17 cellular contexts compared by ENCODE assay signal in the genomic region with DNA sequence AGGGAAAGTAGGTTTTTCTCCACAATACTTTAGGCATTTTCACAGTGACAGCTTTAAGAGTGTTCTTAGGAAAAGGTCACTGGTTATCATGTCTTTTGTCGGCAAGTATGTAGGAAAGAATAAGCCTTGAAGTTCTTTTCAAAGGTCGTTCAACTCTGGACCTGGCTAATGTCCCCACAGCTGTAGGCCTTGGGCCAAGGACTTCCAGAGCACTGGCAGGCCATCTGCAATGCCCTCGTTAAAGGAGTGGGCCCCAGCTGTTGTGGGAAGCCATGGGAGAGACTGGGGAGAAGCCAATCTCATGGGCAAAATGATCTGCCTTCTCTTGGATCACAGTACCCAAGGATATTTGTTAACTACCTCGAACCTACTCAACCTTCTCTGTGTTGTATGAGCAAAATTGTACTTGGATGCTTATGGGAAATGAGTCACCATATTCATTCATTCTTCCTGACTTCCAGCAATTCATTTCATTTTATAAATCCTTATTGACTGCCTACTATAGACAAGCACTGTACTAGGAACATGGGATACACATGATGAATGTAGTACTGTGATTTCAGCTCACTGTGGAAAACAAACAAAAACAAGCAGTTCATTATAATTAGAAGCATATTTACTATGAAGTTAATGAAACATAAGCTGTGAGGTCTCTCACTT.
DNase-seq lines count a peak whose midpoint lies in the region; ATAC-seq and TF ChIP-seq lines count a peak whose summit lies in the region.
"Had no signal": no experiment of that assay in that cellular context is flagged by ENCODE, and none has a peak within 500 bp of the region (broad histone marks: within the 10 kb centered on the region; RNA-seq: fewer than 3 reads in every experiment).

No MANE protein-coding gene starts in this region.

- H3K27me3 ChIP-seq in ACC112 (ENCODE audit: insufficient read depth, low read length) (no peaks in the 10 kb centered on the region), uterus (no peaks in the 10 kb centered on the region), mesenchymal stem cell (ENCODE audit: control insufficient read depth in 1 of 2, insufficient read depth in 1 of 2, low read length in 2 of 2) (no peaks in the 10 kb centered on the region)

- H2BK15ac ChIP-seq in mesenchymal stem cell (ENCODE audit: low read depth, poor library complexity, severe bottlenecking), result no peak overlapping the region

- no peak overlapping the region for H3K4me2 ChIP-seq in mesenchymal stem cell (ENCODE audit: low read length, poor library complexity, severe bottlenecking)

- H2BK5ac ChIP-seq in mesenchymal stem cell (ENCODE audit: low read depth, low read length, poor library complexity, severe bottlenecking), result no peak overlapping the region

- H3K4me3 ChIP-seq in ACC112 (ENCODE audit: low read depth, low read length), result no peak overlapping the region
- H3K4me3 ChIP-seq in uterus, result no peak overlapping the region
- H3K4me3 ChIP-seq in mesenchymal stem cell (ENCODE audit: insufficient read depth in 1 of 2, low read depth in 1 of 2, low read length in 2 of 2), result no peak overlapping the region
- H3K4me3 ChIP-seq: HAP-1, SK-N-MC had no signal

- no peak overlapping the region for H3K4ac ChIP-seq in mesenchymal stem cell (ENCODE audit: low read depth in 1 of 2, low read length in 2 of 2)

- no peaks in the 10 kb centered on the region for H3K36me3 Mint-ChIP-seq in stimulated activated effector memory CD8-positive, alpha-beta T cell treated with anti-CD3 and anti-CD28 coated beads, Interleukin-12 subunit alpha, Interleukin-12 subunit beta, amount 100 ng/mL, for 72 hours
- H3K36me3 Mint-ChIP-seq: CD4-positive, alpha-beta memory T cell had no signal

- H2BK12ac ChIP-seq in mesenchymal stem cell (ENCODE audit: low read length in 2 of 2), result no peak overlapping the region

- H3K27ac ChIP-seq in ACC112 (ENCODE audit: low read depth, low read length), result no peak overlapping the region
- H3K27ac ChIP-seq in uterus, result no peak overlapping the region
- H3K27ac ChIP-seq in mesenchymal stem cell (ENCODE audit: low read length, poor library complexity, severe bottlenecking), result no peak overlapping the region
- H3K27ac ChIP-seq: SK-N-MC had no signal

- H4K8ac ChIP-seq in mesenchymal stem cell (ENCODE audit: low read length), result no peak overlapping the region

- H3K9ac ChIP-seq in mesenchymal stem cell (ENCODE audit: low read length), result no peak overlapping the region

- H2BK120ac ChIP-seq in mesenchymal stem cell (ENCODE audit: low read depth, low read length), result no peak overlapping the region

- no peaks in the 10 kb centered on the region for H3K4me1 Mint-ChIP-seq in stimulated activated effector memory CD8-positive, alpha-beta T cell treated with anti-CD3 and anti-CD28 coated beads, Interleukin-12 subunit alpha, Interleukin-12 subunit beta, amount 100 ng/mL, for 72 hours
- H3K4me1 Mint-ChIP-seq: B cell; CD4-positive, alpha-beta memory T cell had no signal

- H2AFZ ChIP-seq in ACC112 (ENCODE audit: low read length, unreplicated experiment), result peak overlapping the region; percentile 71
- H2AFZ ChIP-seq in mesenchymal stem cell (ENCODE audit: low read depth, low read length), result no peak overlapping the region

- no peaks in the 10 kb centered on the region for H3K9me3 ChIP-seq in uterus
- H3K9me3 ChIP-seq in mesenchymal stem cell (ENCODE audit: control insufficient read depth, low read length), result no peaks in the 10 kb centered on the region
- H3K9me3 ChIP-seq: HAP-1 had no signal

- no peak overlapping the region for H3K18ac ChIP-seq in mesenchymal stem cell (ENCODE audit: low read depth in 1 of 2, low read length in 2 of 2)

- H3K79me1 ChIP-seq in mesenchymal stem cell (replicated peaks; ENCODE audit: low read length, poor library complexity, severe bottlenecking), result no peaks in the 10 kb centered on the region

- H3K9me3 Mint-ChIP-seq in stimulated activated effector memory CD8-positive, alpha-beta T cell treated with anti-CD3 and anti-CD28 coated beads, Interleukin-12 subunit alpha, Interleukin-12 subunit beta, amount 100 ng/mL, for 72 hours, result peaks cover 2% of the 10 kb centered on the region

- no peaks in the 10 kb centered on the region for H3K36me3 ChIP-seq in ACC112 (ENCODE audit: insufficient read depth, low read length)
- no peaks in the 10 kb centered on the region for H3K36me3 ChIP-seq in uterus
- no peaks in the 10 kb centered on the region for H3K36me3 ChIP-seq in mesenchymal stem cell (ENCODE audit: control insufficient read depth in 1 of 2, insufficient read depth in 2 of 2, low read depth in 1 of 2, low read length in 2 of 2)
- H3K36me3 ChIP-seq: HAP-1 had no signal

- H3K14ac ChIP-seq in mesenchymal stem cell (ENCODE audit: low read length in 2 of 2), result no peak overlapping the region

- H3K79me2 ChIP-seq in ACC112 (ENCODE audit: control insufficient read depth, insufficient read depth, low read length, unreplicated experiment), result no peaks in the 10 kb centered on the region

- no peak overlapping the region for H3K23ac ChIP-seq in mesenchymal stem cell (ENCODE audit: low read length in 2 of 2)

- no peak overlapping the region for H3K4me3 Mint-ChIP-seq in stimulated activated effector memory CD8-positive, alpha-beta T cell treated with anti-CD3 and anti-CD28 coated beads, Interleukin-12 subunit alpha, Interleukin-12 subunit beta, amount 100 ng/mL, for 72 hours
- H3K4me3 Mint-ChIP-seq: B cell; CD4-positive, alpha-beta memory T cell had no signal

- DNase-seq in ELR (ENCODE audit: low read depth) (peak; percentile 7), dermis blood vessel endothelial cell (peak; percentile 18), left ventricle myocardium superior (peak; percentile 33), uterus (no peak), mesenchymal stem cell (no peak)
- DNase-seq in stimulated activated effector memory CD8-positive, alpha-beta T cell treated with anti-CD3 and anti-CD28 coated beads, Interleukin-12 subunit alpha, Interleukin-12 subunit beta, amount 100 ng/mL, for 72 hours (ENCODE audit: low spot score in 2 of 2), result no peak
- DNase-seq: CD4-positive, alpha-beta memory T cell; MV-4-11; NCI-H1436; NCI-H2081 treated with DMSO at 0.1 percent for 48 hours; NCI-H226; PC-3 had no signal

- intact Hi-C loops in left ventricle myocardium superior (cut with micrococcal nuclease), result no loop called here
- intact Hi-C loops in uterus (cut with DNase I; ENCODE audit: low total_unique reads), result no loop called here

- no peak overlapping the region for H4K91ac ChIP-seq in mesenchymal stem cell (ENCODE audit: low read length)

- no peak for TF ChIP-seq POLR2A in uterus (IDR thresholded peaks at IDR 0.05)

- WGBS in mesenchymal stem cell, result 45% methylated on average over 3 of the region's 4 CpGs

- peaks cover 28% of the 10 kb centered on the region for H3K4me1 ChIP-seq in ACC112 (ENCODE audit: control insufficient read depth, insufficient read depth, low read length, unreplicated experiment)
- no peaks in the 10 kb centered on the region for H3K4me1 ChIP-seq in uterus
- H3K4me1 ChIP-seq in mesenchymal stem cell (ENCODE audit: control insufficient read depth, insufficient read depth, low read depth, low read length), result peaks cover 6% of the 10 kb centered on the region
- H3K4me1 ChIP-seq: HAP-1 had no signal

- H3K27ac Mint-ChIP-seq in stimulated activated effector memory CD8-positive, alpha-beta T cell treated with anti-CD3 and anti-CD28 coated beads, Interleukin-12 subunit alpha, Interleukin-12 subunit beta, amount 100 ng/mL, for 72 hours, result no peak overlapping the region
- H3K27ac Mint-ChIP-seq: B cell; CD4-positive, alpha-beta memory T cell had no signal

- ATAC-seq in left ventricle myocardium superior, result peak; percentile 41
- ATAC-seq in HG03135 (IDR thresholded peaks at IDR 0.05; ENCODE audit: unreplicated experiment), result no peak
- ATAC-seq in stimulated activated effector memory CD8-positive, alpha-beta T cell treated with anti-CD3 and anti-CD28 coated beads, Interleukin-12 subunit alpha, Interleukin-12 subunit beta, amount 100 ng/mL, for 72 hours, result no peak
- ATAC-seq: PC-3 had no signal

- no peak for TF ChIP-seq CTCF in uterus (IDR thresholded peaks at IDR 0.05)

- H2AK5ac ChIP-seq in mesenchymal stem cell (ENCODE audit: low read length, severe bottlenecking), result no peak overlapping the region

Comparison
In these comparisons a context has a peak if more than half of its experiments do, and no peak if none do; other contexts are left out.
1. DNase-seq: peak in ELR (single experiment), dermis blood vessel endothelial cell (single experiment) and left ventricle myocardium superior (single experiment); none in uterus (0 of 2), stimulated activated effector memory CD8-positive, alpha-beta T cell treated with anti-CD3 and anti-CD28 coated beads, Interleukin-12 subunit alpha, Interleukin-12 subunit beta, amount 100 ng/mL, for 72 hours (0 of 2) and mesenchymal stem cell (single experiment).